In the genomic region with DNA sequence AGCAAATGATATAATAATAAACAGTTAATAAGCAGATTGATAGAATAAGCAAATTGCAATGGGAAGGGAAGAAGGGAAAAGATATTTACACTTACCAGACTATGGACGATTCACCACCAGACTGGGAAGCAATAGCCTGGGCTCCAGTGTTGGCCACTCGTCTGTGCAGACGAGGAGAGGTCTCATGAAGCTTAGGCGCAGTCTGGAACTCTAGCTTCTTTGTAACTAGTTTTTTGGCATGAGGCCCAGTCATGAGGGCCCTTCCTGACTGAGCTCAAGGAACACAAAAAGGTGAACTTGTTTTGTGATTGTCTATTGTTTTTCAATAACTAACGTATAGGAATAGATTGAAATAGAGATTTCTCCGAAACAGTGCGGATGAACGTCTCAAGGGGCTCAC, we compare ENCODE assay signal across 17 cellular contexts.
DNase-seq lines count a peak whose midpoint lies in the region; ATAC-seq and TF ChIP-seq lines count a peak whose summit lies in the region.
"Had no signal": no experiment of that assay in that cellular context is flagged by ENCODE, and none has a peak within 500 bp of the region (broad histone marks: within the 10 kb centered on the region; RNA-seq: fewer than 3 reads in every experiment).

No MANE protein-coding gene starts in this region.

- peak overlapping the region; percentile 54 to 55 for H3K9ac ChIP-seq in mucosa of rectum (ENCODE audit: low read depth in 1 of 2, low read length in 2 of 2)

- H3K4me1 ChIP-seq in body of pancreas (peaks cover 20% of the 10 kb centered on the region), mucosa of rectum (ENCODE audit: control insufficient read depth in 2 of 2, insufficient read depth in 2 of 2, low read length in 2 of 2) (peaks cover 28 to 55% of the 10 kb centered on the region in 2 donors)
- H3K4me1 ChIP-seq: vagina had no signal

- no peak for ATAC-seq in body of pancreas
- ATAC-seq: activated CD8-positive, alpha-beta T cell treated with anti-CD3 and anti-CD28 coated beads for 36 hours; T-cell had no signal

- H3K4me3 ChIP-seq in body of pancreas (no peak overlapping the region), mucosa of rectum (ENCODE audit: low read length in 2 of 2) (peak overlapping the region in 1 of 2 donors; percentile 69)
- H3K4me3 ChIP-seq: vagina had no signal

- H3K27ac ChIP-seq in body of pancreas (no peak overlapping the region), mucosa of rectum (ENCODE audit: low read depth in 2 of 2, low read length in 2 of 2) (peak overlapping the region; percentile 47 to 52)
- H3K27ac ChIP-seq: vagina had no signal

- no peak for TF ChIP-seq CTCF in body of pancreas (IDR thresholded peaks at IDR 0.05)

- intact Hi-C loops in body of pancreas (cut with DNase I) = no loop called here

- TF ChIP-seq POLR2A in body of pancreas (IDR thresholded peaks at IDR 0.05) = no peak

- H3K36me3 ChIP-seq in body of pancreas (replicated peaks in 1 of 2; ENCODE audit: insufficient read depth in 1 of 2, low read depth in 2 of 2) (no peaks in the 10 kb centered on the region), mucosa of rectum (ENCODE audit: control insufficient read depth in 2 of 2, insufficient read depth in 2 of 2, low read length in 2 of 2) (no peaks in the 10 kb centered on the region)
- H3K36me3 ChIP-seq: vagina had no signal

- 57 to 66% methylated on average over 8 of the region's 8 CpGs for WGBS in body of pancreas, 2 donors

- H3K27me3 ChIP-seq in body of pancreas = no peaks in the 10 kb centered on the region
- no peaks in the 10 kb centered on the region for H3K27me3 ChIP-seq in mucosa of rectum (ENCODE audit: control insufficient read depth in 2 of 2, insufficient read depth in 2 of 2, low read length in 2 of 2)
- H3K27me3 ChIP-seq: vagina had no signal

- DNase-seq in ACHN = peak; percentile 58
- peak; percentile 59 for DNase-seq in HT-29 (ENCODE audit: low spot score)
- peak in 3 of 4 donors; percentile 36 to 57 (median 47) for DNase-seq in body of pancreas
- no peak for DNase-seq in G401 (ENCODE audit: low spot score)
- no peak for DNase-seq in pons (ENCODE audit: low spot score)
- DNase-seq in UCSD-AML1 (lab: John Stamatoyannopoulos, UW; ENCODE audit: unreplicated experiment) = no peak
- DNase-seq in DMS114 treated with DMSO at 0.1 percent for 48 hours (lab: John Stamatoyannopoulos, UW; ENCODE audit: unreplicated experiment) = no peak
- DNase-seq: activated CD8-positive, alpha-beta T cell treated with anti-CD3 and anti-CD28 coated beads for 36 hours; activated naive CD4-positive, alpha-beta T cell treated with anti-CD3 and anti-CD28 coated beads, Interleukin-2, amount 50 U/mL, for 16 hours; activated T-cell treated with anti-CD3 and anti-CD28 coated beads, Interleukin-2, amount 50 U/mL, for 48 hours; hypothalamus; NCI-H1436 treated with DMSO at 0.1 percent for 48 hours; NCI-H446; Right ventricle myocardium superior; T-cell had no signal

- in situ Hi-C loops in ACHN (cut with HindIII; ENCODE audit: low pct_ligation_motif_present, low pct_unique_long_range_greater_than_20kb, low sequenced_read_pairs) (no loop called here), G401 (cut with HindIII; ENCODE audit: low sequenced_read_pairs) (no loop called here)

- no peaks in the 10 kb centered on the region for H3K9me3 ChIP-seq in body of pancreas
- no peaks in the 10 kb centered on the region for H3K9me3 ChIP-seq in mucosa of rectum (ENCODE audit: control insufficient read depth in 2 of 2, low read length in 2 of 2)
- H3K9me3 ChIP-seq: vagina had no signal

Comparison
In these comparisons a context has a peak if more than half of its experiments do, and no peak if none do; other contexts are left out.
1. DNase-seq: peak in ACHN (single experiment), HT-29 (single experiment) and body of pancreas (3 of 4); none in G401 (single experiment), pons (single experiment), UCSD-AML1 (single experiment) and DMS114 treated with DMSO at 0.1 percent for 48 hours (single experiment).
2. H3K27ac ChIP-seq: peak in mucosa of rectum (2 of 2); none in body of pancreas (0 of 4).